17 cellular contexts compared by ENCODE assay signal in genomic region chr6:6721606-6722005, GRCh38.
A peak's percentile ranks its signal among the peaks of the same experiment; 100 is the strongest.
DNase-seq lines count a peak whose midpoint lies in the region; ATAC-seq and TF ChIP-seq lines count a peak whose summit lies in the region.
"Had no signal": no experiment of that assay in that cellular context is flagged by ENCODE, and none has a peak within 500 bp of the region (broad histone marks: within the 10 kb centered on the region; RNA-seq: fewer than 3 reads in every experiment).

No MANE protein-coding gene starts in this region.

- H3K27me3 ChIP-seq in BLaER1 treated with 17β-estradiol and CSF1 and Interleukin-3, amounts not matched to agents 10 nM and 100 nM: no peaks in the 10 kb centered on the region
- no peaks in the 10 kb centered on the region for H3K27me3 ChIP-seq in colonic mucosa
- H3K27me3 ChIP-seq: tibial nerve had no signal

- no peaks in the 10 kb centered on the region for H3K36me3 ChIP-seq in BLaER1 treated with 17β-estradiol and CSF1 and Interleukin-3, amounts not matched to agents 10 nM and 100 nM
- H3K36me3 ChIP-seq in colonic mucosa: no peaks in the 10 kb centered on the region
- H3K36me3 ChIP-seq: tibial nerve had no signal

- no peak for TF ChIP-seq POLR2A in NB4 (IDR thresholded peaks at IDR 0.05; ENCODE audit: extremely low read depth, insufficient read length)

- H3K4me2 ChIP-seq in BLaER1 treated with 17β-estradiol and CSF1 and Interleukin-3, amounts not matched to agents 10 nM and 100 nM: peak overlapping the region; percentile 49 to 95 (median 88)

- TF ChIP-seq CTCF in NB4 (IDR thresholded peaks at IDR 0.05; ENCODE audit: low read depth, low read length) (no peak), colonic mucosa (IDR thresholded peaks at IDR 0.05) (no peak), nephron (IDR thresholded peaks at IDR 0.05; ENCODE audit: unreplicated experiment in 3 of 3) (no peak)

- intact Hi-C loops in colonic mucosa (cut with DNase I) (loop anchor here (10.0 kb wide), 1 partner anchor 523 kb away; no protein-coding TSS in a partner anchor), sciatic nerve (cut with DNase I) (no loop called here)

- no peaks in the 10 kb centered on the region for H3K9me3 ChIP-seq in BLaER1 treated with 17β-estradiol and CSF1 and Interleukin-3, amounts not matched to agents 10 nM and 100 nM (replicated peaks in 1 of 11)
- H3K9me3 ChIP-seq in colonic mucosa: no peaks in the 10 kb centered on the region
- H3K9me3 ChIP-seq: tibial nerve had no signal

- H3K36me3 Mint-ChIP-seq in nephron (ENCODE audit: low read depth): no peaks in the 10 kb centered on the region
- H3K36me3 Mint-ChIP-seq in activated naive CD8-positive, alpha-beta T cell treated with anti-CD3 and anti-CD28 coated beads, Interleukin-2, amount 50 U/mL, for 24 hours (ENCODE audit: low read depth): no peaks in the 10 kb centered on the region

- H3K9me3 Mint-ChIP-seq in nephron: no peaks in the 10 kb centered on the region
- H3K9me3 Mint-ChIP-seq in activated naive CD8-positive, alpha-beta T cell treated with anti-CD3 and anti-CD28 coated beads, Interleukin-2, amount 50 U/mL, for 24 hours: no peaks in the 10 kb centered on the region
- H3K9me3 Mint-ChIP-seq: central memory CD8-positive, alpha-beta T cell had no signal

- H3K4me1 ChIP-seq in BLaER1 treated with 17β-estradiol and CSF1 and Interleukin-3, amounts not matched to agents 10 nM and 100 nM: peaks cover 73 to 94% (median 78%) of the 10 kb centered on the region in 10 experiments
- H3K4me1 ChIP-seq in colonic mucosa: peaks cover 21% of the 10 kb centered on the region

- no peak overlapping the region for H3K27ac ChIP-seq in BLaER1 treated with 17β-estradiol and CSF1 and Interleukin-3, amounts not matched to agents 10 nM and 100 nM
- peak overlapping the region; percentile 96 for H3K27ac ChIP-seq in colonic mucosa
- H3K27ac ChIP-seq: RWPE1, tibial nerve had no signal

- H3K4me1 Mint-ChIP-seq in nephron: peaks cover 46% of the 10 kb centered on the region
- H3K4me1 Mint-ChIP-seq in activated naive CD8-positive, alpha-beta T cell treated with anti-CD3 and anti-CD28 coated beads, Interleukin-2, amount 50 U/mL, for 24 hours: peaks cover 8% of the 10 kb centered on the region

- no peak overlapping the region for H3K9ac ChIP-seq in BLaER1 treated with 17β-estradiol and CSF1 and Interleukin-3, amounts not matched to agents 10 nM and 100 nM
- peak overlapping the region in 1 of 2 donors; percentile 66 for H3K9ac ChIP-seq in colonic mucosa (ENCODE audit: low read depth in 2 of 2, low read length in 2 of 2)

- DNase-seq in NB4 (ENCODE audit: low read depth) (peak; percentile 50), colonic mucosa (no peak), sciatic nerve (ENCODE audit: low spot score) (no peak), hepatic stellate cell (ENCODE audit: low spot score) (no peak)
- DNase-seq in activated naive CD8-positive, alpha-beta T cell treated with anti-CD3 and anti-CD28 coated beads, Interleukin-2, amount 50 U/mL, for 24 hours: no peak
- DNase-seq: EL; GOT3; hippocampal formation; NCI-H2081 treated with DMSO at 0.1 percent for 48 hours; stimulated activated naive CD4-positive, alpha-beta T cell; SW 1271 had no signal

- H4K20me1 ChIP-seq in BLaER1 treated with 17β-estradiol and CSF1 and Interleukin-3, amounts not matched to agents 10 nM and 100 nM: no peaks in the 10 kb centered on the region

- peak overlapping the region; percentile 34 to 99 (median 88) for H3K27ac Mint-ChIP-seq in nephron
- no peak overlapping the region for H3K27ac Mint-ChIP-seq in activated naive CD8-positive, alpha-beta T cell treated with anti-CD3 and anti-CD28 coated beads, Interleukin-2, amount 50 U/mL, for 24 hours

- no peak overlapping the region for H3K4me3 Mint-ChIP-seq in nephron
- H3K4me3 Mint-ChIP-seq in activated naive CD8-positive, alpha-beta T cell treated with anti-CD3 and anti-CD28 coated beads, Interleukin-2, amount 50 U/mL, for 24 hours: no peak overlapping the region
- H3K4me3 Mint-ChIP-seq: central memory CD8-positive, alpha-beta T cell had no signal

- ATAC-seq in sciatic nerve (no peak), GM19351 (IDR thresholded peaks at IDR 0.05; ENCODE audit: unreplicated experiment) (no peak)
- no peak for ATAC-seq in activated naive CD8-positive, alpha-beta T cell treated with anti-CD3 and anti-CD28 coated beads, Interleukin-2, amount 50 U/mL, for 24 hours

- H3K27me3 Mint-ChIP-seq in nephron (ENCODE audit: low read depth): peaks cover 14% of the 10 kb centered on the region
- H3K27me3 Mint-ChIP-seq in activated naive CD8-positive, alpha-beta T cell treated with anti-CD3 and anti-CD28 coated beads, Interleukin-2, amount 50 U/mL, for 24 hours: peaks cover 3% of the 10 kb centered on the region

- H3K4me3 ChIP-seq in BLaER1 treated with 17β-estradiol and CSF1 and Interleukin-3, amounts not matched to agents 10 nM and 100 nM: no peak overlapping the region
- H3K4me3 ChIP-seq in NB4 (ENCODE audit: low read depth, low read length) (no peak overlapping the region), colonic mucosa (no peak overlapping the region)
- H3K4me3 ChIP-seq: tibial nerve had no signal
